ENCODE assay signal across 25 cellular contexts in the genomic region with DNA sequence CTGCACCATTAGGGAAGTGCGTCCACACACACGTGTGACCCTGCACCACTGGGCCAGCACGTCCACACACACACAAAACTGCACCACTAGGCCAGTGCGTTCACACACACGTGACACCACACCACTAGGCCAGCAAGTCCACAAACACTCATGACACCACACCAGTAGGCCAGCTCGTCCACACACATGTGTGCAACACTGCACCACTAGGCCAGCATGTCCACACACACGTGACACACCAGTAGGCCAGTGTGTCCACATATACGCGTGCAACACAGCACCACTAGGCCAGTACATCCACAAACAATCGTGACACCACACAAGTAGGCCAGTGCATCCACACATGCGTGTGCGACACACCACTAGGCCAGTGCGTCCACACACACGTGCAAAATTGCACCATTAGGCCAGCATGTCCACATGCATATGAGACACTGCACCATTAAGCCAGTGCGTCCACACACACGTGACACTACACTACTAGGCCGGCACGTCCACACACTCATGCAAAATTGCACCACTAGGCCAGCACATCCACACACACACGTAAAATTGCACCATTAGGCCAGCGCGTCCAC.
DNase-seq lines count a peak whose midpoint lies in the region; ATAC-seq, FAIRE-seq and TF ChIP-seq lines count a peak whose summit lies in the region.
"Had no signal": no experiment of that assay in that cellular context is flagged by ENCODE, and none has a peak within 500 bp of the region (broad histone marks: within the 10 kb centered on the region; RNA-seq: fewer than 3 reads in every experiment).

No MANE protein-coding gene starts in this region.

- FAIRE-seq in K562 (lab: Jason Lieb, UNC): no peak
- FAIRE-seq: A204.1 had no signal

- no peak for ATAC-seq in K562
- ATAC-seq in upper lobe of right lung: peak; percentile 22
- no peak for ATAC-seq in GM18907 (IDR thresholded peaks at IDR 0.05; ENCODE audit: unreplicated experiment)
- ATAC-seq in GM19467 (IDR thresholded peaks at IDR 0.05; ENCODE audit: unreplicated experiment): no peak
- ATAC-seq: effector memory CD8-positive, alpha-beta T cell; left cardiac atrium; PC-3; T-helper 17 cell had no signal

- no peaks in the 10 kb centered on the region for H3K4me1 Mint-ChIP-seq in MCF 10A (ENCODE audit: insufficient read depth, unreplicated experiment)

- dilution Hi-C loops in mammary epithelial cell (cut with HindIII; ENCODE audit: low sequenced_read_pairs): no loop called here

- H3K79me2 ChIP-seq in mammary epithelial cell (ENCODE audit: insufficient read depth, low read length) (peaks cover 11% of the 10 kb centered on the region), K562 (ENCODE audit: control insufficient read depth, insufficient read depth, low read length) (peaks cover 4% of the 10 kb centered on the region; the same call in 2 of the 3 replicates), mesendoderm (ENCODE audit: control insufficient read depth, insufficient read depth, low read length) (peaks cover 7% of the 10 kb centered on the region)

- H4K20me1 ChIP-seq in mammary epithelial cell (ENCODE audit: insufficient read depth, low read length) (no peaks in the 10 kb centered on the region), K562 (replicated peaks; ENCODE audit: control insufficient read depth, insufficient read depth, low read length) (no peaks in the 10 kb centered on the region)

- no peak overlapping the region for H3K9ac ChIP-seq in mammary epithelial cell (ENCODE audit: insufficient read depth, low read length)
- peak overlapping the region in 1 of 2 experiments; percentile 3; a peak in 2 of 4 replicates for H3K9ac ChIP-seq in K562 (ENCODE audit: insufficient read depth in 1 of 2, low read depth in 2 of 2, low read length in 2 of 2)
- H3K9ac ChIP-seq in mesendoderm (ENCODE audit: low read length): peak overlapping the region; percentile 5

- no peak overlapping the region for H2AK5ac ChIP-seq in mesendoderm (ENCODE audit: low read length)

- TF ChIP-seq CTCF in MCF 10A (IDR thresholded peaks at IDR 0.05; ENCODE audit: unreplicated experiment): no peak
- no peak for TF ChIP-seq CTCF in mammary epithelial cell (conservative IDR thresholded peaks at IDR 0.05 in 1 of 2, IDR thresholded peaks at IDR 0.05 in 1 of 2; ENCODE audit: extremely low read depth in 1 of 2, insufficient read depth in 1 of 2, low read depth in 1 of 2, low read length in 2 of 2)
- no peak for TF ChIP-seq CTCF in K562 (IDR thresholded peaks at IDR 0.05 in 2 of 3, conservative IDR thresholded peaks at IDR 0.05 in 1 of 3; ENCODE audit: insufficient read depth in 2 of 3, low read depth in 1 of 3, low read length in 3 of 3)
- TF ChIP-seq CTCF in upper lobe of right lung (IDR thresholded peaks at IDR 0.05): no peak

- peak overlapping the region; percentile 54 for H3K56ac ChIP-seq in mesendoderm (ENCODE audit: low read length)

- 92% methylated on average over 21 of the region's 21 CpGs for WGBS in mammary epithelial cell (ENCODE audit: low coverage, missing lambda C conversion rate)
- 95% methylated on average over 21 of the region's 21 CpGs for WGBS in K562 (ENCODE audit: insufficient coverage, low coverage, missing lambda C conversion rate)
- no CpG with 5 or more reads among the region's 21 CpGs for WGBS in mesendoderm (ENCODE audit: extremely low coverage, insufficient coverage, low lambda C conversion rate)

- no peak overlapping the region for H4K5ac ChIP-seq in mesendoderm (ENCODE audit: low read length)

- peak overlapping the region; percentile 2 for H2BK5ac ChIP-seq in mesendoderm (ENCODE audit: low read length)

- H3K27ac Mint-ChIP-seq in MCF 10A (ENCODE audit: low read depth, unreplicated experiment): peak overlapping the region; percentile 44
- H3K27ac Mint-ChIP-seq: T-helper 17 cell had no signal

- H3K4me2 ChIP-seq in mammary epithelial cell (ENCODE audit: insufficient read depth, low read depth, low read length) (no peak overlapping the region), K562 (ENCODE audit: insufficient read depth, low read length) (no peak overlapping the region), mesendoderm (ENCODE audit: low read length) (no peak overlapping the region)

- H3K9me1 ChIP-seq in K562 (ENCODE audit: control insufficient read depth, insufficient read depth, low read length): peaks cover 7% of the 10 kb centered on the region

- peaks cover 7% of the 10 kb centered on the region for H3K79me1 ChIP-seq in mesendoderm (ENCODE audit: low read length)

- POLR2A ChIA-PET in MCF 10A (lab: Yijun Ruan, JAX): interaction anchor here (0.9 to 4.6 kb wide), 3 partner anchors 9 to 27 kb away, joined by 3 to 15 read pairs (median 5); no protein-coding TSS in a partner anchor
- POLR2A ChIA-PET in K562 (lab: Yijun Ruan, JAX): interaction anchor here (2.4 kb wide), 1 partner anchor 13 kb away, joined by 7 read pairs; no protein-coding TSS in a partner anchor

- BruUV-seq in MCF 10A (replicated peaks; lab: Mats Ljungman, UMichigan) (no TSS peak), mammary epithelial cell (replicated peaks; lab: Mats Ljungman, UMichigan) (no TSS peak), K562 (replicated peaks; lab: Mats Ljungman, UMichigan) (no TSS peak)

- no peak overlapping the region for H2BK15ac ChIP-seq in mesendoderm (replicated peaks; ENCODE audit: low read depth)

- TF ChIP-seq RAD21 in K562 (CRISPR knock-in tag; conservative IDR thresholded peaks at IDR 0.05 in 1 of 2, IDR thresholded peaks at IDR 0.05 in 1 of 2): no peak

- no peak overlapping the region for H3K4me3 Mint-ChIP-seq in MCF 10A (ENCODE audit: unreplicated experiment)
- H3K4me3 Mint-ChIP-seq: effector memory CD8-positive, alpha-beta T cell; T-helper 17 cell had no signal

- H3K4ac ChIP-seq in mesendoderm (ENCODE audit: low read depth, low read length): no peak overlapping the region

- no peaks in the 10 kb centered on the region for H3K9me3 Mint-ChIP-seq in MCF 10A (ENCODE audit: unreplicated experiment)
- H3K9me3 Mint-ChIP-seq: effector memory CD8-positive, alpha-beta T cell had no signal

- intact Hi-C loops in MCF 10A (cut with micrococcal nuclease) (no loop called here), mammary epithelial cell (cut with micrococcal nuclease) (no loop called here), K562 (cut with micrococcal nuclease) (no loop called here), upper lobe of right lung (cut with DNase I) (no loop called here)

- in situ Hi-C loops in mammary epithelial cell (cut with MboI; ENCODE audit: low sequenced_read_pairs in 2 of 2) (loop anchor here in 1 of 2 donors (25.0 kb wide), 1 partner anchor 109 kb away; no protein-coding TSS in a partner anchor), K562 (cut with MboI) (no loop called here)

- H2BK120ac ChIP-seq in mesendoderm (ENCODE audit: low read depth, low read length): no peak overlapping the region

- peaks cover 19% of the 10 kb centered on the region for H3K36me3 Mint-ChIP-seq in MCF 10A (ENCODE audit: insufficient read depth, unreplicated experiment)

- H4K8ac ChIP-seq in mesendoderm (ENCODE audit: low read depth, low read length): no peak overlapping the region

- H3K4me1 ChIP-seq in mammary epithelial cell (ENCODE audit: insufficient read depth, low read length) (peaks cover 9% of the 10 kb centered on the region), K562 (replicated peaks in 1 of 2; ENCODE audit: control insufficient read depth in 2 of 2, insufficient read depth in 2 of 2, low read length in 2 of 2) (peaks cover 0 to 4% of the 10 kb centered on the region in 2 experiments; a peak in 2 of 5 replicates), mesendoderm (ENCODE audit: control insufficient read depth, low read depth, low read length) (peaks cover 2% of the 10 kb centered on the region), upper lobe of right lung (peaks cover 8% of the 10 kb centered on the region)

- no peak overlapping the region for H3K18ac ChIP-seq in mesendoderm (ENCODE audit: low read length)

- TF ChIP-seq POLR2A in K562 (conservative IDR thresholded peaks at IDR 0.05): no peak

- H2AFZ ChIP-seq in mammary epithelial cell (ENCODE audit: low read depth, low read length): no peak overlapping the region
- no peak overlapping the region for H2AFZ ChIP-seq in K562 (ENCODE audit: low read depth, low read length)

- no peaks in the 10 kb centered on the region for H3K36me3 ChIP-seq in mammary epithelial cell (ENCODE audit: insufficient read depth, low read length)
- peaks cover 34% of the 10 kb centered on the region; the same call in 2 of the 3 replicates for H3K36me3 ChIP-seq in K562 (ENCODE audit: control insufficient read depth, insufficient read depth, low read length)
- peaks cover 1% of the 10 kb centered on the region for H3K36me3 ChIP-seq in mesendoderm (ENCODE audit: control insufficient read depth, insufficient read depth, low read length)
- H3K36me3 ChIP-seq in upper lobe of right lung: no peaks in the 10 kb centered on the region

- H3K27me3 ChIP-seq in mammary epithelial cell (ENCODE audit: insufficient read depth, low read length) (no peaks in the 10 kb centered on the region), K562 (ENCODE audit: control insufficient read depth in 2 of 2, insufficient read depth in 2 of 2, low read length in 2 of 2) (no peaks in the 10 kb centered on the region), mesendoderm (ENCODE audit: insufficient read depth, low read length, poor library complexity) (no peaks in the 10 kb centered on the region), upper lobe of right lung (no peaks in the 10 kb centered on the region)
- H3K27me3 ChIP-seq: SJCRH30, spleen had no signal

- no peaks in the 10 kb centered on the region for H3K27me3 Mint-ChIP-seq in MCF 10A (ENCODE audit: insufficient read depth, unreplicated experiment)
- H3K27me3 Mint-ChIP-seq: effector memory CD8-positive, alpha-beta T cell; T-helper 17 cell had no signal

- TF ChIP-seq EP300 in K562 (IDR thresholded peaks at IDR 0.05; ENCODE audit: low read length): no peak

- no peak overlapping the region for H3K23ac ChIP-seq in mesendoderm (ENCODE audit: low read length)

- H3K4me3 ChIP-seq in mammary epithelial cell (replicated peaks in 1 of 3; ENCODE audit: insufficient read depth in 1 of 3, low read depth in 2 of 3, low read length in 3 of 3): no peak overlapping the region
- no peak overlapping the region for H3K4me3 ChIP-seq in K562
- no peak overlapping the region for H3K4me3 ChIP-seq in mesendoderm (ENCODE audit: low read length)
- no peak overlapping the region for H3K4me3 ChIP-seq in upper lobe of right lung
- H3K4me3 ChIP-seq: SJCRH30, spleen had no signal

- H3K27ac ChIP-seq in mammary epithelial cell (ENCODE audit: insufficient read depth, low read depth, low read length) (no peak overlapping the region), K562 (ENCODE audit: extremely low read depth, low read depth, low read length) (no peak overlapping the region), mesendoderm (ENCODE audit: low read depth, low read length) (no peak overlapping the region), upper lobe of right lung (no peak overlapping the region)
- H3K27ac ChIP-seq: SJCRH30, spleen, VCaP had no signal

- CTCF ChIA-PET in MCF 10A (lab: Yijun Ruan, JAX): interaction anchor here (0.6 to 1.2 kb wide), 2 partner anchors 296 to 577 kb away, joined by 3 read pairs; no protein-coding TSS in a partner anchor
- CTCF ChIA-PET in mammary epithelial cell (lab: Charles Lee; ENCODE audit: low non-redundant PET): no interaction called here
- CTCF ChIA-PET in K562 (lab: Yijun Ruan, JAX; ENCODE audit: low intra/inter-chr PET ratio): no interaction called here

- H3K9me3 ChIP-seq in mammary epithelial cell (replicated peaks; ENCODE audit: insufficient read depth, low read length): no peaks in the 10 kb centered on the region
- H3K9me3 ChIP-seq in K562 (replicated peaks; ENCODE audit: control insufficient read depth, insufficient read depth, low read depth, low read length): no peaks in the 10 kb centered on the region
- no peaks in the 10 kb centered on the region for H3K9me3 ChIP-seq in upper lobe of right lung
- H3K9me3 ChIP-seq: SJCRH30, spleen had no signal

- DNase-seq in MCF 10A (ENCODE audit: unreplicated experiment) (no peak), mammary epithelial cell (no peak), K562 (ENCODE audit: extremely low read depth in 1 of 4, low spot score in 3 of 4) (no peak), mesendoderm (no peak), upper lobe of right lung (no peak), cerebellum (ENCODE audit: low spot score) (no peak)
- DNase-seq: activated CD4-positive, alpha-beta T cell treated with anti-CD3 and anti-CD28 coated beads, Interleukin-2, amount 50 U/mL, for 4 hours; activated naive CD4-positive, alpha-beta T cell; Calu3; cerebellar nuclear complex; effector memory CD8-positive, alpha-beta T cell; EL; left cardiac atrium; NCI-H1048; NCI-H2029; NCI-H345; PC-3; SJCRH30; spleen; stimulated activated CD4-positive, alpha-beta T cell treated with anti-CD3 and anti-CD28 coated beads, Interleukin-4, amount 100 ng/mL, for 4 hours; T-helper 17 cell had no signal
